15 cellular contexts compared by ENCODE assay signal in the genomic region with DNA sequence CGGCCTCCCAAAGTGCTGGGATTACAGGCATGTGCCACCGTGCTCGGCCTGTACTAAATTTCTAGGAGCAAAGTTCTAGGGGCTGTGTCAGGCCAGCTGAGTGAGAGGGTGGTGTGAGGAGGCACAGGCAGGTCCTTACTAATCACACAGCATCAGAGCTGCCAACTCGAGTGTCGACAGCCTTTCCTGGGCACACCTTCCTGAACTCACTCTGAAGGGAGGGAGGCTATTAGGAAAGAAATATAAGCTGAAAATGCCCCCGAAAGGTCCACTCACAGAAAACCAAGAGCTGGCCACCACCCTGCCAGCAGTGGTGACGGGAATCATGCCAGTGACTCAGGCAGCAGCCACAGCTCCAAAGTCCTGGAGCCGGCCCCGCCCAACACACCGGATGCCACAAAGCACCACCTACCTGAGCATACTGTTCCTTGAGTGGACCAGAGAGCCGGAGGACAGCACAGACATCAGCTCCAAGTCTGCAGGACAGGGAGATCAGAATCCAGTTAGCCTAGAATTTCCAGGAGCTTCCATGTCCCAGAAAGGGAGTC. TPM values are rescaled to one million over a fixed set of nuclear protein-coding genes. Genes with fewer than 3 reads are reported as not detected.
DNase-seq lines count a peak whose midpoint lies in the region; ATAC-seq and TF ChIP-seq lines count a peak whose summit lies in the region.
"Had no signal": no experiment of that assay in that cellular context is flagged by ENCODE, and none has a peak within 500 bp of the region (broad histone marks: within the 10 kb centered on the region; RNA-seq: fewer than 3 reads in every experiment).

No MANE protein-coding gene starts in this region.

- H3K4me3 ChIP-seq in sigmoid colon (no peak overlapping the region), uterus (no peak overlapping the region)
- H3K4me3 ChIP-seq: dorsolateral prefrontal cortex had no signal

- TF ChIP-seq EP300 in sigmoid colon (IDR thresholded peaks at IDR 0.05): no peak

- H3K27ac ChIP-seq in 22Rv1 (peak overlapping the region; percentile 80), caudate nucleus (ENCODE audit: low read depth, low read length) (peak overlapping the region; percentile 31), sigmoid colon (no peak overlapping the region), uterus (no peak overlapping the region)
- H3K27ac ChIP-seq: KMS-11 had no signal

- no peak for TF ChIP-seq CTCF in 22Rv1 (IDR thresholded peaks at IDR 0.05)
- no peak for TF ChIP-seq CTCF in sigmoid colon (IDR thresholded peaks at IDR 0.05)
- TF ChIP-seq CTCF in uterus (IDR thresholded peaks at IDR 0.05): no peak

- H3K27me3 ChIP-seq in sigmoid colon (no peaks in the 10 kb centered on the region), uterus (no peaks in the 10 kb centered on the region)
- H3K27me3 ChIP-seq: dorsolateral prefrontal cortex had no signal

- no peak for ATAC-seq in HG02840 (IDR thresholded peaks at IDR 0.05; ENCODE audit: low FRiP score, unreplicated experiment)
- ATAC-seq in GM18873 (IDR thresholded peaks at IDR 0.05; ENCODE audit: low FRiP score, unreplicated experiment): no peak
- ATAC-seq: sciatic nerve had no signal

- H3K9me3 ChIP-seq in sigmoid colon (no peaks in the 10 kb centered on the region), uterus (no peaks in the 10 kb centered on the region)

- intact Hi-C loops in sigmoid colon (cut with DNase I) (no loop called here), uterus (cut with DNase I; ENCODE audit: low total_unique reads) (no loop called here)

- DNase-seq in HT1080 (ENCODE audit: low read depth) (peak; percentile 79), caudate nucleus (lab: John Stamatoyannopoulos, UW) (peak in 1 of 61 donors; percentile 5), mucosa of gallbladder (ENCODE audit: low spot score) (peak; percentile 86), sigmoid colon (no peak), uterus (no peak)
- DNase-seq: activated T-cell treated with anti-CD3 and anti-CD28 coated beads, Interleukin-2, amount 50 U/mL, for 24 hours; anterior cingulate cortex; dorsolateral prefrontal cortex; foreskin fibroblast; NCI-H187 had no signal

- TF ChIP-seq POLR2A in sigmoid colon (IDR thresholded peaks at IDR 0.05) (peak in 1 of 2 donors; percentile 65), uterus (IDR thresholded peaks at IDR 0.05) (no peak)

- 23 to 70% methylated on average over 11 of the region's 11 CpGs for WGBS in sigmoid colon, 2 donors

- peaks cover 0 to 48% (median 2%) of the 10 kb centered on the region in 4 donors for H3K36me3 ChIP-seq in sigmoid colon
- H3K36me3 ChIP-seq in uterus: no peaks in the 10 kb centered on the region

- H3K4me1 ChIP-seq in sigmoid colon (peaks cover 0 to 15% (median 12%) of the 10 kb centered on the region in 4 donors), uterus (no peaks in the 10 kb centered on the region)

RNA-seq across cellular contexts. Expression of a gene that starts 4.5 kb away (rescaled TPM):
- 6.2 and 10.8 TPM in 2 replicates for total RNA-seq in HT1080 (2014; rRNA removed; shearing (Covaris generic))
- 19.5 and 23.2 TPM in 2 replicates for polyA plus RNA-seq in HT1080 (2015; cell fraction: cytosol; rRNA removed)
- 7.5 and 9.4 TPM in 2 replicates for polyA plus RNA-seq in HT1080 (2015; cell fraction: nucleus; rRNA removed)
- 33.0 TPM for total RNA-seq in mucosa of gallbladder
- total RNA-seq in sigmoid colon: 10 to 100 TPM; 11.1 to 19.6 (median 13.7) TPM
- polyA plus RNA-seq in sigmoid colon: 10 to 100 TPM; 53.1 to 54.1 (median 53.2) TPM
- total RNA-seq in uterus: 10 to 100 TPM in 1 of 4 donors, 1 to 10 TPM in 3; 2.6 to 21.2 (median 6.4) TPM

RNA-seq across cellular contexts. Expression of a gene that starts 23.9 kb away (rescaled TPM):
- 12.0 and 13.9 TPM in 2 replicates for total RNA-seq in HT1080 (2014; rRNA removed; shearing (Covaris generic))
- 13.4 and 18.2 TPM in 2 replicates for polyA plus RNA-seq in HT1080 (2015; cell fraction: cytosol; rRNA removed)
- polyA plus RNA-seq in HT1080 (2015; cell fraction: nucleus; rRNA removed): 91.1 and 95.5 TPM in 2 replicates
- total RNA-seq in mucosa of gallbladder (208 TPM), sigmoid colon (100 to 1,000 TPM; 178 to 251 (median 201) TPM), uterus (100 to 1,000 TPM in 1 of 4 donors, 10 to 100 TPM in 3; 34.4 to 151 (median 88.6) TPM)
- 10 to 100 TPM in 2 of 3 donors, 1 to 10 TPM in 1; 8.3 to 66.2 (median 13.2) TPM for polyA plus RNA-seq in sigmoid colon

RNA-seq across cellular contexts. Expression of a gene that starts 29.6 kb away (rescaled TPM):
- total RNA-seq in HT1080 (2014; rRNA removed; shearing (Covaris generic)): 26.3 and 32.4 TPM in 2 replicates
- 30.6 and 31.0 TPM in 2 replicates for polyA plus RNA-seq in HT1080 (2015; cell fraction: cytosol; rRNA removed)
- 38.0 and 43.9 TPM in 2 replicates for polyA plus RNA-seq in HT1080 (2015; cell fraction: nucleus; rRNA removed)
- total RNA-seq in mucosa of gallbladder: 54.5 TPM
- total RNA-seq in sigmoid colon: 10 to 100 TPM; 15.0 to 23.3 (median 16.6) TPM
- 10 to 100 TPM; 13.6 to 26.9 (median 16.8) TPM for polyA plus RNA-seq in sigmoid colon
- 10 to 100 TPM in 3 of 4 donors, 1 to 10 TPM in 1; 10.0 to 36.4 (median 15.9) TPM for total RNA-seq in uterus

RNA-seq across cellular contexts. Expression of a gene that starts 38.5 kb away (rescaled TPM):
- total RNA-seq in HT1080 (2014; rRNA removed; shearing (Covaris generic)): 126 and 173 TPM in 2 replicates
- polyA plus RNA-seq in HT1080 (2015; cell fraction: cytosol; rRNA removed): 166 and 179 TPM in 2 replicates
- polyA plus RNA-seq in HT1080 (2015; cell fraction: nucleus; rRNA removed): 470 and 539 TPM in 2 replicates
- 123 TPM for total RNA-seq in mucosa of gallbladder
- total RNA-seq in sigmoid colon: 10 to 100 TPM; 49.2 to 80.4 (median 57.0) TPM
- 10 to 100 TPM; 58.5 to 75.2 (median 63.1) TPM for polyA plus RNA-seq in sigmoid colon
- 100 to 1,000 TPM in 2 of 4 donors, 10 to 100 TPM in 2; 93.5 to 149 (median 101) TPM for total RNA-seq in uterus

RNA-seq across cellular contexts. Expression of a gene that starts 42.5 kb away (rescaled TPM):
- 210 and 222 TPM in 2 replicates for total RNA-seq in HT1080 (2014; rRNA removed; shearing (Covaris generic))
- polyA plus RNA-seq in HT1080 (2015; cell fraction: cytosol; rRNA removed): 139 and 187 TPM in 2 replicates
- polyA plus RNA-seq in HT1080 (2015; cell fraction: nucleus; rRNA removed): 67.1 and 86.8 TPM in 2 replicates
- total RNA-seq in mucosa of gallbladder (27.1 TPM), sigmoid colon (10 to 100 TPM; 10.2 to 35.7 (median 25.7) TPM), uterus (10 to 100 TPM; 14.1 to 52.7 (median 22.8) TPM)
- 100 to 1,000 TPM in 1 of 3 donors, 10 to 100 TPM in 2; 73.3 to 104 (median 95.5) TPM for polyA plus RNA-seq in sigmoid colon

Comparison
In these comparisons a context has a peak if more than half of its experiments do, and no peak if none do; other contexts are left out.
1. H3K27ac ChIP-seq: peak in 22Rv1 (single experiment) and caudate nucleus (single experiment); none in sigmoid colon (0 of 4) and uterus (0 of 2).
2. DNase-seq: peak in HT1080 (single experiment) and mucosa of gallbladder (single experiment); none in sigmoid colon (single experiment) and uterus (0 of 2).